ENCODE assay signal across 11 cellular contexts in the genomic region with DNA sequence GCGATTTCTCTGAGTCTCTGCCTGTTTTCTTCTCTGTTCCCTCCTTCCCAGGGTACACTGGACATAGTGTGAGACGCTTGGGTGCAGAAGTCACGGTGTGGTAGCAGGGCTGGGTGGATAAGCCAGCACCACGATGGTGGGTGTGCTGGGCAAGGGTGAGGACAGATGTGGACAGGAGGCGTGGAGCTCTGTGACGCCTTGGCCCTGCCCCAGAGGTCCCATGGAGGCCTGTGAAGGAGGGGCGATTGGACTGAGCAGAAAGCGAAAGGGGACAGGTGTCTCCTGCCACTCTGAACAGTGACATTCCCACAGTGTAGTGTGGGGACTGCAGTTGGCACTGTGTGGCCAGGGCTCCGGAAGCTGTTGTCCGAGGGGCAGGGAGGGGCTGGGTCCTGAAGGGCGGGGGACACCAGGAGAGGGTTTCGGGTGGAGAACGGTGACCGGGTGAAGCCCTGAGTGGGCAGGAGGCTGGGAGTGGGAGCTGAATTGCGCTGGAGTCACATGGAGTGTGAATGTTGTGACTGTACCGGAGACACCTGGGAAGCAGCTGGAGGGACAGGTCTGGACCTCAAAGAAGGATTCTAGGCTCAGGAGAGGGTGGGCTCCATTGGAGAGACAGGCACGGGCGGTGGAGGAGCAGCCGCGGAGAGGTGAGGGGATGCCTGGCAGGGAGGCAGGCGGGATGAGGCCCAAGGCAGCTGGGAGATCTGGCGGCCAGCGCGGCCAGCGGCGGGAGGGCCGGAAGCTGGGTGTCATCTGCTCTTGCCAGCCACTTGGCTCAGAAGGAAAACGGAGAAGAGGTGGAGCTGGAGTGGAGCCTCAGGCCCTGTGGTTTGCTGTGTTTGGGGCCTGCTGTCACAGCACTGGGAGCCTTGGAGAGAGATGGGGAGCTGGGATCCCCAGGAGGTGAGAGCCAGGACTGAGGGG. TPM values are rescaled to one million over a fixed set of nuclear protein-coding genes. Genes with fewer than 3 reads are reported as not detected.
A peak's percentile ranks its signal among the peaks of the same experiment; 100 is the strongest.
DNase-seq lines count a peak whose midpoint lies in the region; ATAC-seq, FAIRE-seq and TF ChIP-seq lines count a peak whose summit lies in the region.
"Had no signal": no experiment of that assay in that cellular context is flagged by ENCODE, and none has a peak within 500 bp of the region (broad histone marks: within the 10 kb centered on the region; RNA-seq: fewer than 3 reads in every experiment).

No MANE protein-coding gene starts in this region.

- peaks cover 54% of the 10 kb centered on the region for H3K4me1 ChIP-seq in upper lobe of right lung
- H3K4me1 ChIP-seq in Caco-2 = no peaks in the 10 kb centered on the region
- H3K4me1 ChIP-seq in small intestine (ENCODE audit: control insufficient read depth in 2 of 2, insufficient read depth in 1 of 2, low read depth in 1 of 2, low read length in 1 of 2) = no peaks in the 10 kb centered on the region

- H3K27ac ChIP-seq in upper lobe of right lung = peak overlapping the region; percentile 58
- no peak overlapping the region for H3K27ac ChIP-seq in small intestine (ENCODE audit: low read depth in 1 of 2, low read length in 1 of 2)

- no TSS peak for BruUV-seq in Caco-2 (replicated peaks; lab: Mats Ljungman, UMichigan)

- peaks cover 17% of the 10 kb centered on the region for H3K4me1 Mint-ChIP-seq in Caco-2 (ENCODE audit: low read depth, unreplicated experiment)

- no peaks in the 10 kb centered on the region for H3K36me3 Mint-ChIP-seq in activated naive CD4-positive, alpha-beta T cell treated with anti-CD3 and anti-CD28 coated beads, Interleukin-2, amount 50 U/mL, for 72 hours
- H3K36me3 Mint-ChIP-seq in Caco-2 (ENCODE audit: insufficient read depth, unreplicated experiment) = peaks cover 16% of the 10 kb centered on the region

- no peak overlapping the region for H3K4me3 Mint-ChIP-seq in Caco-2 (ENCODE audit: unreplicated experiment)

- no peaks in the 10 kb centered on the region for H3K27me3 Mint-ChIP-seq in Caco-2 (ENCODE audit: insufficient read depth, unreplicated experiment)
- H3K27me3 Mint-ChIP-seq: CD4-positive, CD25-positive, alpha-beta regulatory T cell had no signal

- TF ChIP-seq CTCF in upper lobe of right lung (IDR thresholded peaks at IDR 0.05) (no peak), Caco-2 (IDR thresholded peaks at IDR 0.05; ENCODE audit: insufficient read depth in 1 of 2, low read depth in 1 of 2, low read length in 1 of 2, severe bottlenecking in 1 of 2, unreplicated experiment in 1 of 2) (no peak)

- DNase-seq in activated naive CD4-positive, alpha-beta T cell treated with anti-CD3 and anti-CD28 coated beads, Interleukin-2, amount 50 U/mL, for 72 hours (ENCODE audit: low spot score in 2 of 2) = no peak
- no peak for DNase-seq in activated naive CD4-positive, alpha-beta T cell (lab: John Stamatoyannopoulos, UW)
- DNase-seq in dedifferentiated amniotic fluid mesenchymal stem cell (ENCODE audit: extremely low spot score) (peak; percentile 29), midbrain (lab: John Stamatoyannopoulos, UW) (peak; percentile 66), upper lobe of right lung (no peak), Caco-2 (no peak), small intestine (no peak)
- no peak for DNase-seq in stimulated activated CD8-positive, alpha-beta memory T cell treated with anti-CD3 and anti-CD28 coated beads, Interleukin-4, amount 100 ng/mL, for 48 hours
- DNase-seq: activated T-cell treated with anti-CD3 and anti-CD28 coated beads, Interleukin-2, amount 50 U/mL, for 1 hour; CD4-positive, CD25-positive, alpha-beta regulatory T cell had no signal

- H3K36me3 ChIP-seq in upper lobe of right lung (no peaks in the 10 kb centered on the region), Caco-2 (ENCODE audit: control insufficient read depth, insufficient read depth, low read length) (no peaks in the 10 kb centered on the region), small intestine (ENCODE audit: control insufficient read depth in 2 of 2, insufficient read depth in 2 of 2, low read length in 2 of 2) (no peaks in the 10 kb centered on the region)

- H3K27ac Mint-ChIP-seq in activated naive CD4-positive, alpha-beta T cell treated with anti-CD3 and anti-CD28 coated beads, Interleukin-2, amount 50 U/mL, for 72 hours = peak overlapping the region; percentile 2 to 71
- no peak overlapping the region for H3K27ac Mint-ChIP-seq in Caco-2 (ENCODE audit: unreplicated experiment)
- H3K27ac Mint-ChIP-seq: CD4-positive, CD25-positive, alpha-beta regulatory T cell had no signal

- H3K27me3 ChIP-seq in upper lobe of right lung (no peaks in the 10 kb centered on the region), Caco-2 (replicated peaks; ENCODE audit: control insufficient read depth, insufficient read depth, low read length) (no peaks in the 10 kb centered on the region), small intestine (ENCODE audit: control insufficient read depth in 2 of 2, insufficient read depth in 2 of 2, low read length in 2 of 2) (no peaks in the 10 kb centered on the region)

- CTCF ChIA-PET in Caco-2 (lab: Charles Lee) = no interaction called here

- no peak for ATAC-seq in activated naive CD4-positive, alpha-beta T cell treated with anti-CD3 and anti-CD28 coated beads, Interleukin-2, amount 50 U/mL, for 72 hours
- ATAC-seq in upper lobe of right lung = peak; percentile 5
- ATAC-seq: left colon had no signal

- peak overlapping the region; percentile 16 for H3K4me3 ChIP-seq in upper lobe of right lung
- H3K4me3 ChIP-seq in Caco-2 (ENCODE audit: low read depth, low read length) = no peak overlapping the region
- no peak overlapping the region for H3K4me3 ChIP-seq in small intestine (ENCODE audit: low read depth in 1 of 2, low read length in 2 of 2)

- intact Hi-C loops in upper lobe of right lung (cut with DNase I) (no loop called here), Caco-2 (cut with micrococcal nuclease; ENCODE audit: unreplicated experiment) (no loop called here)

- H3K9me3 Mint-ChIP-seq in activated naive CD4-positive, alpha-beta T cell treated with anti-CD3 and anti-CD28 coated beads, Interleukin-2, amount 50 U/mL, for 72 hours = no peaks in the 10 kb centered on the region
- H3K9me3 Mint-ChIP-seq in Caco-2 (ENCODE audit: unreplicated experiment) = no peaks in the 10 kb centered on the region
- H3K9me3 Mint-ChIP-seq: CD4-positive, CD25-positive, alpha-beta regulatory T cell had no signal

- no peak for FAIRE-seq in small intestine (lab: Jason Lieb, UNC)

- POLR2A ChIA-PET in Caco-2 (lab: Charles Lee) = no interaction called here

- no peaks in the 10 kb centered on the region for H3K9me3 ChIP-seq in upper lobe of right lung
- no peaks in the 10 kb centered on the region for H3K9me3 ChIP-seq in Caco-2
- H3K9me3 ChIP-seq in small intestine (ENCODE audit: control insufficient read depth, low read depth) = no peaks in the 10 kb centered on the region

- WGBS in small intestine, 3 donors = 67 to 87% (median 79%) methylated on average over 27 to 28 of the region's 28 CpGs

RNA-seq across cellular contexts. Expression of gene TBC1D24, which starts 7.5 kb away (rescaled TPM):
- 10 to 100 TPM in 1 of 2 donors, 1 to 10 TPM in 1; 7.8 to 10.6 TPM for total RNA-seq in activated naive CD4-positive, alpha-beta T cell treated with anti-CD3 and anti-CD28 coated beads, Interleukin-2, amount 50 U/mL, for 72 hours
- total RNA-seq in upper lobe of right lung (43.7 TPM), Caco-2 (2022) (20.8 and 22.6 TPM in 2 replicates)
- 1 to 10 TPM in 2 of 3 donors, under 1 TPM in 1; 0.81 to 4.8 (median 1.6) TPM for polyA plus RNA-seq in small intestine

RNA-seq across cellular contexts. Expression of gene NTN3, which starts 11.3 kb away (rescaled TPM):
- total RNA-seq in activated naive CD4-positive, alpha-beta T cell treated with anti-CD3 and anti-CD28 coated beads, Interleukin-2, amount 50 U/mL, for 72 hours = not detected
- total RNA-seq in upper lobe of right lung (not detected), Caco-2 (2022) (0.30 and 0.39 TPM in 2 replicates)
- polyA plus RNA-seq in small intestine = under 1 TPM in 1 of 3 donors, not detected in 2; 0.04 TPM
- total RNA-seq: CD4-positive, CD25-positive, alpha-beta regulatory T cell; left colon had no signal
- polyA plus RNA-seq: CD4-positive, CD25-positive, alpha-beta regulatory T cell had no signal

RNA-seq across cellular contexts. Expression of gene TEDC2, which starts 22.5 kb away (rescaled TPM):
- total RNA-seq in activated naive CD4-positive, alpha-beta T cell treated with anti-CD3 and anti-CD28 coated beads, Interleukin-2, amount 50 U/mL, for 72 hours = 10 to 100 TPM; 20.9 to 32.3 TPM
- total RNA-seq in upper lobe of right lung = not detected
- total RNA-seq in Caco-2 (2022) = 29.0 and 30.6 TPM in 2 replicates
- 1 to 10 TPM in 2 of 3 donors, under 1 TPM in 1; 0.67 to 7.7 (median 1.1) TPM for polyA plus RNA-seq in small intestine
- total RNA-seq: CD4-positive, CD25-positive, alpha-beta regulatory T cell had no signal

RNA-seq across cellular contexts. Expression of gene ATP6V0C, which starts 31.3 kb away (rescaled TPM):
- 100 to 1,000 TPM in 1 of 2 donors, 10 to 100 TPM in 1; 94.4 to 127 TPM for total RNA-seq in activated naive CD4-positive, alpha-beta T cell treated with anti-CD3 and anti-CD28 coated beads, Interleukin-2, amount 50 U/mL, for 72 hours
- total RNA-seq in upper lobe of right lung = 298 TPM
- 200 and 204 TPM in 2 replicates for total RNA-seq in Caco-2 (2022)
- 100 to 1,000 TPM in 1 of 3 donors, 10 to 100 TPM in 2; 74.5 to 187 (median 98.1) TPM for polyA plus RNA-seq in small intestine

RNA-seq across cellular contexts. Expression of gene AMDHD2, which starts 37.7 kb away (rescaled TPM):
- total RNA-seq in activated naive CD4-positive, alpha-beta T cell treated with anti-CD3 and anti-CD28 coated beads, Interleukin-2, amount 50 U/mL, for 72 hours = 10 to 100 TPM; 37.0 to 37.2 TPM
- total RNA-seq in upper lobe of right lung = 61.7 TPM
- 62.3 and 67.2 TPM in 2 replicates for total RNA-seq in Caco-2 (2022)
- 10 to 100 TPM; 26.7 to 41.3 (median 30.6) TPM for polyA plus RNA-seq in small intestine

Comparison
In these comparisons a context has a peak if more than half of its experiments do, and no peak if none do; other contexts are left out.
1. DNase-seq: peak in dedifferentiated amniotic fluid mesenchymal stem cell (single experiment) and midbrain (single experiment); none in activated naive CD4-positive, alpha-beta T cell treated with anti-CD3 and anti-CD28 coated beads, Interleukin-2, amount 50 U/mL, for 72 hours (0 of 2), activated naive CD4-positive, alpha-beta T cell (0 of 4), upper lobe of right lung (single experiment), Caco-2 (0 of 2), stimulated activated CD8-positive, alpha-beta memory T cell treated with anti-CD3 and anti-CD28 coated beads, Interleukin-4, amount 100 ng/mL, for 48 hours (single experiment) and small intestine (single experiment).
2. RNA of gene TEDC2, which starts 22.5 kb away (total RNA-seq): 20.9 to 32.3 TPM in activated naive CD4-positive, alpha-beta T cell treated with anti-CD3 and anti-CD28 coated beads, Interleukin-2, amount 50 U/mL, for 72 hours and 29.0 to 30.6 TPM in Caco-2; not detected in upper lobe of right lung (single experiment); every median in the first group is over 10 times any median in the second.